In genomic region chr1:200739499-200740290, GRCh38 we compare ENCODE assay signal across 8 cellular contexts. TPM values are rescaled to one million over a fixed set of nuclear protein-coding genes. Genes with fewer than 3 reads are reported as not detected.
DNase-seq lines count a peak whose midpoint lies in the region; ATAC-seq and TF ChIP-seq lines count a peak whose summit lies in the region.

No MANE protein-coding gene starts in this region.

- H3K9me3 ChIP-seq in Panc1 (ENCODE audit: control insufficient read depth, insufficient read depth, low read depth, low read length) (no peaks in the 10 kb centered on the region), tibial artery (no peaks in the 10 kb centered on the region)

- H3K4me1 ChIP-seq in Panc1 (ENCODE audit: control insufficient read depth, insufficient read depth, low read length) (peaks cover 17% of the 10 kb centered on the region), tibial artery (peaks cover 0 to 44% (median 12%) of the 10 kb centered on the region in 4 donors)

- in situ Hi-C loops in Panc1 (cut with HindIII; ENCODE audit: low pct_unique_long_range_greater_than_20kb, low sequenced_read_pairs): no loop called here

- BruUV-seq in Panc1 (replicated peaks; lab: Mats Ljungman, UMichigan): no TSS peak

- ATAC-seq in HG02571 (IDR thresholded peaks at IDR 0.05; ENCODE audit: unreplicated experiment) (peak; percentile 49), Panc1 (no peak)

- peaks cover 2% of the 10 kb centered on the region for H3K36me3 ChIP-seq in Panc1 (ENCODE audit: control insufficient read depth, insufficient read depth, low read length)
- H3K36me3 ChIP-seq in tibial artery: no peaks in the 10 kb centered on the region

- CTCF ChIA-PET in Panc1 (lab: Charles Lee): no interaction called here

- peak overlapping the region; percentile 90 for H3K4me3 ChIP-seq in Panc1 (ENCODE audit: low read depth in 2 of 2, low read length in 2 of 2)
- peak overlapping the region; percentile 78 to 96 for H3K4me3 ChIP-seq in tibial artery

- TF ChIP-seq CTCF in Panc1 (IDR thresholded peaks at IDR 0.05) (no peak), tibial artery (IDR thresholded peaks at IDR 0.05) (no peak)

- POLR2A ChIA-PET in Panc1 (lab: Charles Lee): interaction anchor here (0.8 kb wide), 1 partner anchor 36 kb away, joined by 4 read pairs; no protein-coding TSS in a partner anchor

- intact Hi-C loops in Panc1 (cut with micrococcal nuclease; ENCODE audit: unreplicated experiment) (loop anchor here (5.0 kb wide), 1 partner anchor 117 kb away; the partner anchor contains the start of gene KIF14), tibial artery (cut with DNase I; ENCODE audit: low total_unique reads) (loop anchor here (2.0 to 10.0 kb wide), 2 partner anchors 65 to 73 kb away; no protein-coding TSS in a partner anchor)

- no peaks in the 10 kb centered on the region for H3K27me3 ChIP-seq in Panc1 (ENCODE audit: control insufficient read depth, insufficient read depth, low read length)
- no peaks in the 10 kb centered on the region for H3K27me3 ChIP-seq in tibial artery

- H3K27ac ChIP-seq in Panc1 (ENCODE audit: low read length): peak overlapping the region; percentile 93
- peak overlapping the region; percentile 97 to 100 for H3K27ac ChIP-seq in tibial artery

- DNase-seq in NCI-H345 (lab: John Stamatoyannopoulos, UW) (peak; percentile 27), NCI-H345 treated with DMSO at 0.1 percent for 48 hours (lab: John Stamatoyannopoulos, UW; ENCODE audit: unreplicated experiment) (no peak), Panc1 (ENCODE audit: low read depth, low spot score) (no peak), dermis blood vessel endothelial cell (peak; percentile 35), medulla oblongata (ENCODE audit: extremely low spot score) (peak; percentile 55), tibial artery (peak; percentile 39 to 94), NOMO-1 treated with DMSO at 0.1 percent for 48 hours (lab: John Stamatoyannopoulos, UW; ENCODE audit: unreplicated experiment) (no peak)

RNA-seq across cellular contexts. Expression of gene CAMSAP2, which starts 1.0 kb away (rescaled TPM):
- total RNA-seq in Panc1 (2021; ENCODE audit: unreplicated experiment) (40.1 TPM), dermis blood vessel endothelial cell (37.3 and 53.8 TPM in 2 replicates)
- 12.7 TPM for polyA plus RNA-seq in Panc1 (2012; ENCODE audit: insufficient read length)

Comparison
In these comparisons a context has a peak if more than half of its experiments do, and no peak if none do; other contexts are left out.
1. DNase-seq: peak in NCI-H345 (single experiment), dermis blood vessel endothelial cell (single experiment), medulla oblongata (single experiment) and tibial artery (2 of 2); none in NCI-H345 treated with DMSO at 0.1 percent for 48 hours (single experiment), Panc1 (single experiment) and NOMO-1 treated with DMSO at 0.1 percent for 48 hours (single experiment).